In the genomic region with DNA sequence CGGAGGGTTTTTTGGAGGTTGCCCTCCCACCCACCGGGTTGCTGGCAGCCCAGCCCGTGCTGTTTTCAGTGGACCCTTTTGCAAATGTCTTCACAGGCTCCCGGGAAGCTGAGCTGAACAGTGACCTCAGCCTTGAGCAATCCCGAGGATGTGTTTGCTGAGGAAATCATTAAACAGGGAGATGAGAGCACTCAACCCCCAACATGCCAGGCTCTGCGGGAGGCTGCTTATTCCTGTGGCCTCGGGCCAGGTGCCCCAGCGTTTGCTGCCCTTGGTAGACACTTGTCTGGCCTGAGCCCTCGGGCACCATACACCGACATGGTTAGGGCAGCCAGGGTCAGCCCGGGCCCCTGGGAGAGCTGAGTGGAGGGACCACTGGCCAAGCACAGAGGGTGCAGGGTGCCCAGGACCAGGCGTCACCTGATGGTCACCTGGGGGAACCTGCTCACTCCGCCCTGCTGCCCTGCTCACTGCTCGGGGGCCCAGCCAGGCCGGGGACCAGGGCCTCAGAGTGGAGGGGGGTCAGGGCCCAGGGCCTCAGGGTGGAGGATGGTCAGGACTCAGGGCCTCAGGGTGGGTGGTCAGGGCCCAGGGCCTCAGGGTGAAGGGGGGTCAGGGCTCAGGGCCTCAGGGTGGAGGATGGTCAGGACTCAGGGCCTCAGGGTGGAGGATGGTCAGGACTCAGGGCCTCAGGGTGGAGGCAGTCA, we compare ENCODE assay signal across 9 cellular contexts. TPM values are rescaled to one million over a fixed set of nuclear protein-coding genes. Genes with fewer than 3 reads are reported as not detected.
DNase-seq lines count a peak whose midpoint lies in the region; ATAC-seq, FAIRE-seq and TF ChIP-seq lines count a peak whose summit lies in the region.
"Had no signal": no experiment of that assay in that cellular context is flagged by ENCODE, and none has a peak within 500 bp of the region (broad histone marks: within the 10 kb centered on the region; RNA-seq: fewer than 3 reads in every experiment).

No MANE protein-coding gene starts in this region.

- no peak overlapping the region for H3K4me3 Mint-ChIP-seq in GM23338
- H3K4me3 Mint-ChIP-seq: dendritic cell treated with granulocyte-macrophage colony-stimulating factor and Interleukin-4, amounts not matched to agents 40 ng/mL and 50 ng/mL, for 4 days had no signal

- WGBS in heart left ventricle, 4 donors: 54 to 66% (median 55%) methylated on average over 15 of the region's 15 CpGs

- FAIRE-seq in D721Med (lab: Jason Lieb, UNC): no peak

- no peak for DNase-seq in GM23338 (ENCODE audit: low spot score)
- peak; percentile 53 for DNase-seq in RWPE1 (ENCODE audit: low spot score)
- DNase-seq in heart left ventricle: peak in 3 of 5 donors; percentile 32 to 66 (median 44)
- peak; percentile 61 for DNase-seq in sciatic nerve (ENCODE audit: low spot score)
- no peak for DNase-seq in D721Med (ENCODE audit: insufficient read length, low spot score)
- no peak for DNase-seq in stimulated activated CD8-positive, alpha-beta memory T cell treated with anti-CD3 and anti-CD28 coated beads, Interleukin-4, amount 100 ng/mL, for 48 hours
- DNase-seq in midbrain (lab: John Stamatoyannopoulos, UW): no peak

- no peak overlapping the region for H3K4me2 ChIP-seq in GM23338

- no peaks in the 10 kb centered on the region for H3K79me2 ChIP-seq in GM23338 (replicated peaks; ENCODE audit: insufficient read depth)

- H2AFZ ChIP-seq in GM23338: no peak overlapping the region

- H3K9me3 ChIP-seq in heart left ventricle: no peaks in the 10 kb centered on the region

- CTCF ChIA-PET in RWPE1 (lab: Yijun Ruan, JAX): no interaction called here

- no peaks in the 10 kb centered on the region for H3K36me3 ChIP-seq in GM23338 (ENCODE audit: insufficient read depth)
- H3K36me3 ChIP-seq in heart left ventricle: no peaks in the 10 kb centered on the region

- H4K20me1 ChIP-seq in GM23338 (replicated peaks; ENCODE audit: insufficient read depth): no peaks in the 10 kb centered on the region

- POLR2A ChIA-PET in RWPE1 (lab: Yijun Ruan, JAX; ENCODE audit: low non-redundant PET): no interaction called here

- H3F3A ChIP-seq in GM23338 (replicated peaks; ENCODE audit: low read depth): no peaks in the 10 kb centered on the region

- H3K4me1 ChIP-seq in GM23338 (ENCODE audit: insufficient read depth): no peaks in the 10 kb centered on the region; the same call in 1 of the 2 replicates
- H3K4me1 ChIP-seq in heart left ventricle: peaks cover 0 to 9% (median 0%) of the 10 kb centered on the region in 12 donors

- H3K36me3 Mint-ChIP-seq in GM23338 (ENCODE audit: low read depth): no peaks in the 10 kb centered on the region

- ATAC-seq in GM23338: peak; percentile 23
- ATAC-seq in heart left ventricle: peak in 1 of 4 donors; percentile 26
- peak; percentile 69 for ATAC-seq in sciatic nerve
- ATAC-seq in GM18519 (IDR thresholded peaks at IDR 0.05; ENCODE audit: low FRiP score, unreplicated experiment): no peak

- H3K27ac ChIP-seq in GM23338 (ENCODE audit: low read depth): 0 out of 2 replicates have a peak overlapping the region, but pooled peaks have one; percentile 39
- peak overlapping the region; percentile 88 for H3K27ac ChIP-seq in RWPE1
- peak overlapping the region in 1 of 12 donors; percentile 57 for H3K27ac ChIP-seq in heart left ventricle

- H3K27me3 Mint-ChIP-seq in GM23338 (ENCODE audit: insufficient read depth, low read depth, poor library complexity): peaks cover 20% of the 10 kb centered on the region
- H3K27me3 Mint-ChIP-seq: dendritic cell treated with granulocyte-macrophage colony-stimulating factor and Interleukin-4, amounts not matched to agents 40 ng/mL and 50 ng/mL, for 4 days had no signal

- H3K9me3 Mint-ChIP-seq in GM23338: no peaks in the 10 kb centered on the region; the same call in 1 of the 3 replicates
- H3K9me3 Mint-ChIP-seq: dendritic cell treated with granulocyte-macrophage colony-stimulating factor and Interleukin-4, amounts not matched to agents 40 ng/mL and 50 ng/mL, for 4 days had no signal

- H3K9me2 ChIP-seq in GM23338 (ENCODE audit: insufficient read depth): no peaks in the 10 kb centered on the region

- intact Hi-C loops in heart left ventricle (cut with DNase I): no loop called here
- intact Hi-C loops in sciatic nerve (cut with DNase I): loop anchor here (5.0 kb wide), 1 partner anchor 593 kb away; no protein-coding TSS in a partner anchor

- H3K27ac Mint-ChIP-seq in GM23338: peak overlapping the region; percentile 61; the same call in 1 of the 2 replicates
- H3K27ac Mint-ChIP-seq: dendritic cell treated with granulocyte-macrophage colony-stimulating factor and Interleukin-4, amounts not matched to agents 40 ng/mL and 50 ng/mL, for 4 days had no signal

- no peak overlapping the region for H3K4me3 ChIP-seq in GM23338
- no peak overlapping the region for H3K4me3 ChIP-seq in heart left ventricle

- peaks cover 27% of the 10 kb centered on the region for H3K4me1 Mint-ChIP-seq in GM23338

- TF ChIP-seq POLR2A in heart left ventricle (IDR thresholded peaks at IDR 0.05): no peak

- TF ChIP-seq CTCF in GM23338 (conservative IDR thresholded peaks at IDR 0.05; ENCODE audit: low read depth in 2 of 2): no peak
- TF ChIP-seq CTCF in RWPE1 (conservative IDR thresholded peaks at IDR 0.05; ENCODE audit: low read depth): no peak
- no peak for TF ChIP-seq CTCF in heart left ventricle (IDR thresholded peaks at IDR 0.05)
- no peak for TF ChIP-seq CTCF in D721Med (IDR thresholded peaks at IDR 0.05; ENCODE audit: insufficient read depth, missing control alignments)

- H3K27me3 ChIP-seq in GM23338 (ENCODE audit: insufficient read depth) (no peaks in the 10 kb centered on the region), heart left ventricle (no peaks in the 10 kb centered on the region)

TF ChIP-seq in GM23338, 12 proteins besides CTCF, POLR2A, EP300 and RAD21 (continues in another document):
- TF ChIP-seq, protein P1, sequence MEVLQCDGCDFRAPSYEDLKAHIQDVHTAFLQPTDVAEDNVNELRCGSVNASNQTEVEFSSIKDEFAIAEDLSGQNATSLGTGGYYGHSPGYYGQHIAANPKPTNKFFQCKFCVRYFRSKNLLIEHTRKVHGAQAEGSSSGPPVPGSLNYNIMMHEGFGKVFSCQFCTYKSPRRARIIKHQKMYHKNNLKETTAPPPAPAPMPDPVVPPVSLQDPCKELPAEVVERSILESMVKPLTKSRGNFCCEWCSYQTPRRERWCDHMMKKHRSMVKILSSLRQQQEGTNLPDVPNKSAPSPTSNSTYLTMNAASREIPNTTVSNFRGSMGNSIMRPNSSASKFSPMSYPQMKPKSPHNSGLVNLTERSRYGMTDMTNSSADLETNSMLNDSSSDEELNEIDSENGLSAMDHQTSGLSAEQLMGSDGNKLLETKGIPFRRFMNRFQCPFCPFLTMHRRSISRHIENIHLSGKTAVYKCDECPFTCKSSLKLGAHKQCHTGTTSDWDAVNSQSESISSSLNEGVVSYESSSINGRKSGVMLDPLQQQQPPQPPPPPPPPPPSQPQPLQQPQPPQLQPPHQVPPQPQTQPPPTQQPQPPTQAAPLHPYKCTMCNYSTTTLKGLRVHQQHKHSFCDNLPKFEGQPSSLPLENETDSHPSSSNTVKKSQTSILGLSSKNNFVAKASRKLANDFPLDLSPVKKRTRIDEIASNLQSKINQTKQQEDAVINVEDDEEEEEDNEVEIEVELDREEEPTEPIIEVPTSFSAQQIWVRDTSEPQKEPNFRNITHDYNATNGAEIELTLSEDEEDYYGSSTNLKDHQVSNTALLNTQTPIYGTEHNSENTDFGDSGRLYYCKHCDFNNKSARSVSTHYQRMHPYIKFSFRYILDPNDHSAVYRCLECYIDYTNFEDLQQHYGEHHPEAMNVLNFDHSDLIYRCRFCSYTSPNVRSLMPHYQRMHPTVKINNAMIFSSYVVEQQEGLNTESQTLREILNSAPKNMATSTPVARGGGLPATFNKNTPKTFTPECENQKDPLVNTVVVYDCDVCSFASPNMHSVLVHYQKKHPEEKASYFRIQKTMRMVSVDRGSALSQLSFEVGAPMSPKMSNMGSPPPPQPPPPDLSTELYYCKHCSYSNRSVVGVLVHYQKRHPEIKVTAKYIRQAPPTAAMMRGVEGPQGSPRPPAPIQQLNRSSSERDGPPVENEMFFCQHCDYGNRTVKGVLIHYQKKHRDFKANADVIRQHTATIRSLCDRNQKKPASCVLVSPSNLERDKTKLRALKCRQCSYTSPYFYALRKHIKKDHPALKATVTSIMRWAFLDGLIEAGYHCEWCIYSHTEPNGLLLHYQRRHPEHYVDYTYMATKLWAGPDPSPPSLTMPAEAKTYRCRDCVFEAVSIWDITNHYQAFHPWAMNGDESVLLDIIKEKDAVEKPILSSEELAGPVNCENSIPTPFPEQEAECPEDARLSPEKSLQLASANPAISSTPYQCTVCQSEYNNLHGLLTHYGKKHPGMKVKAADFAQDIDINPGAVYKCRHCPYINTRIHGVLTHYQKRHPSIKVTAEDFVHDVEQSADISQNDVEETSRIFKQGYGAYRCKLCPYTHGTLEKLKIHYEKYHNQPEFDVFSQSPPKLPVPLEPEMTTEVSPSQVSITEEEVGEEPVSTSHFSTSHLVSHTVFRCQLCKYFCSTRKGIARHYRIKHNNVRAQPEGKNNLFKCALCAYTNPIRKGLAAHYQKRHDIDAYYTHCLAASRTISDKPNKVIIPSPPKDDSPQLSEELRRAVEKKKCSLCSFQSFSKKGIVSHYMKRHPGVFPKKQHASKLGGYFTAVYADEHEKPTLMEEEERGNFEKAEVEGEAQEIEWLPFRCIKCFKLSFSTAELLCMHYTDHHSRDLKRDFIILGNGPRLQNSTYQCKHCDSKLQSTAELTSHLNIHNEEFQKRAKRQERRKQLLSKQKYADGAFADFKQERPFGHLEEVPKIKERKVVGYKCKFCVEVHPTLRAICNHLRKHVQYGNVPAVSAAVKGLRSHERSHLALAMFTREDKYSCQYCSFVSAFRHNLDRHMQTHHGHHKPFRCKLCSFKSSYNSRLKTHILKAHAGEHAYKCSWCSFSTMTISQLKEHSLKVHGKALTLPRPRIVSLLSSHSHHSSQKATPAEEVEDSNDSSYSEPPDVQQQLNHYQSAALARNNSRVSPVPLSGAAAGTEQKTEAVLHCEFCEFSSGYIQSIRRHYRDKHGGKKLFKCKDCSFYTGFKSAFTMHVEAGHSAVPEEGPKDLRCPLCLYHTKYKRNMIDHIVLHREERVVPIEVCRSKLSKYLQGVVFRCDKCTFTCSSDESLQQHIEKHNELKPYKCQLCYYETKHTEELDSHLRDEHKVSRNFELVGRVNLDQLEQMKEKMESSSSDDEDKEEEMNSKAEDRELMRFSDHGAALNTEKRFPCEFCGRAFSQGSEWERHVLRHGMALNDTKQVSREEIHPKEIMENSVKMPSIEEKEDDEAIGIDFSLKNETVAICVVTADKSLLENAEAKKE (CRISPR knock-in tag; IDR thresholded peaks at IDR 0.05): no peak
- TF ChIP-seq EZH2phosphoT487 (IDR thresholded peaks at IDR 0.05; ENCODE audit: unreplicated experiment) (no peak), ZNF114 (CRISPR knock-in tag; IDR thresholded peaks at IDR 0.05) (no peak), EZH2 (IDR thresholded peaks at IDR 0.05; ENCODE audit: low read depth, unreplicated experiment) (no peak), CREB1 (CRISPR knock-in tag; IDR thresholded peaks at IDR 0.05; ENCODE audit: low read depth) (no peak)

RNA-seq across cellular contexts. Expression of gene POFUT2, which starts 42.5 kb away (rescaled TPM):
- total RNA-seq in GM23338 (2014; rRNA removed; shearing (Covaris generic)): 34.5 and 36.2 TPM in 2 replicates
- polyA plus RNA-seq in GM23338 (2016; fragmentation: Nextera tagmentation; extraction: Ambion mirVana) (10.9 and 12.1 TPM in 2 replicates), heart left ventricle (10 to 100 TPM; 14.1 to 25.8 TPM)
- total RNA-seq in heart left ventricle (10 to 100 TPM; 10.8 to 22.0 (median 18.5) TPM), sciatic nerve (44.2 TPM)

Comparison
In these comparisons a context has a peak if more than half of its experiments do, and no peak if none do; other contexts are left out.
1. DNase-seq: peak in RWPE1 (single experiment), heart left ventricle (3 of 5) and sciatic nerve (single experiment); none in GM23338 (single experiment), D721Med (single experiment), stimulated activated CD8-positive, alpha-beta memory T cell treated with anti-CD3 and anti-CD28 coated beads, Interleukin-4, amount 100 ng/mL, for 48 hours (single experiment) and midbrain (single experiment).